In genomic region chr22:37457093-37457893, GRCh38 we compare ENCODE assay signal across 8 cellular contexts. TPM values are rescaled to one million over a fixed set of nuclear protein-coding genes. Genes with fewer than 3 reads are reported as not detected.
DNase-seq lines count a peak whose midpoint lies in the region; ATAC-seq and TF ChIP-seq lines count a peak whose summit lies in the region.

No MANE protein-coding gene starts in this region.

- no peak overlapping the region for H3K4me3 Mint-ChIP-seq in T-helper 17 cell

- H3K4me2 ChIP-seq in hepatocyte: no peak overlapping the region

- H3K4me1 ChIP-seq in hepatocyte (ENCODE audit: insufficient read depth): peaks cover 20% of the 10 kb centered on the region
- H3K4me1 ChIP-seq in spleen: no peaks in the 10 kb centered on the region

- H3K27ac Mint-ChIP-seq in T-helper 17 cell: peak overlapping the region; percentile 67

- H3K27me3 ChIP-seq in hepatocyte (no peaks in the 10 kb centered on the region), spleen (replicated peaks in 1 of 7) (peaks cover 0 to 13% (median 0%) of the 10 kb centered on the region in 7 donors)

- no peaks in the 10 kb centered on the region for H4K20me1 ChIP-seq in hepatocyte (ENCODE audit: insufficient read depth, poor library complexity, severe bottlenecking)

- 48% methylated on average over 4 of the region's 4 CpGs for WGBS in hepatocyte (ENCODE audit: low lambda C conversion rate, missing lambda C conversion rate)
- WGBS in spleen, 5 donors: 38 to 54% (median 49%) methylated on average over 4 of the region's 4 CpGs

- peaks cover 8% of the 10 kb centered on the region for H3K4me1 Mint-ChIP-seq in T-helper 17 cell

- no peak overlapping the region for H3K27ac ChIP-seq in hepatocyte
- no peak overlapping the region for H3K27ac ChIP-seq in spleen

- H3K4me3 ChIP-seq in hepatocyte: no peak overlapping the region
- H3K4me3 ChIP-seq in spleen: no peak overlapping the region

- intact Hi-C loops in spleen (cut with DNase I; ENCODE audit: low total_unique reads): loop anchor here (2.0 to 5.0 kb wide), 2 partner anchors 140 to 190 kb away; no protein-coding TSS in a partner anchor

- no peaks in the 10 kb centered on the region for H3K79me2 ChIP-seq in hepatocyte

- H3K36me3 ChIP-seq in hepatocyte (replicated peaks; ENCODE audit: insufficient read depth, low read depth): no peaks in the 10 kb centered on the region
- H3K36me3 ChIP-seq in spleen: peaks cover 0 to 19% (median 1%) of the 10 kb centered on the region in 6 donors

- TF ChIP-seq CTCF in GM12801 (IDR thresholded peaks at IDR 0.05; ENCODE audit: extremely low read depth, insufficient read length) (peak; percentile 85), hepatocyte (IDR thresholded peaks at IDR 0.05; ENCODE audit: poor library complexity) (peak; percentile 90), spleen (IDR thresholded peaks at IDR 0.05 in 8 of 11, conservative IDR thresholded peaks at IDR 0.05 in 3 of 11) (peak; percentile 83 to 95 (median 88))

- no peak overlapping the region for H2AFZ ChIP-seq in hepatocyte

- peak; percentile 97 for ATAC-seq in T-helper 17 cell
- no peak for ATAC-seq in HG03521 (IDR thresholded peaks at IDR 0.05; ENCODE audit: unreplicated experiment)
- no peak for ATAC-seq in GM18868 (IDR thresholded peaks at IDR 0.05; ENCODE audit: unreplicated experiment)

- DNase-seq in Kasumi-1 (lab: John Stamatoyannopoulos, UW): peak; percentile 45 to 48
- peak; percentile 63 to 82 (median 64) for DNase-seq in T-helper 17 cell
- peak in 41 of 56 donors; percentile 5 to 74 (median 26) for DNase-seq in amygdala (lab: John Stamatoyannopoulos, UW)
- peak; percentile 88 for DNase-seq in hepatocyte (ENCODE audit: low spot score)
- peak; percentile 93 for DNase-seq in spleen

- H3K36me3 Mint-ChIP-seq in T-helper 17 cell (ENCODE audit: low read depth): peaks cover 9% of the 10 kb centered on the region

- no peaks in the 10 kb centered on the region for H3K9me3 ChIP-seq in T-helper 17 cell (ENCODE audit: control insufficient read depth, low read length, poor library complexity, severe bottlenecking)
- H3K9me3 ChIP-seq in hepatocyte (ENCODE audit: low read depth): no peaks in the 10 kb centered on the region
- no peaks in the 10 kb centered on the region for H3K9me3 ChIP-seq in spleen

- no peak for TF ChIP-seq POLR2A in spleen (IDR thresholded peaks at IDR 0.05)

- H3K27me3 Mint-ChIP-seq in T-helper 17 cell: no peaks in the 10 kb centered on the region

- H3K9me2 ChIP-seq in hepatocyte (replicated peaks; ENCODE audit: insufficient read depth): no peaks in the 10 kb centered on the region

RNA-seq across cellular contexts. Expression of gene MFNG, which starts 28.9 kb away (rescaled TPM):
- total RNA-seq in T-helper 17 cell (100 to 1,000 TPM; 139 to 150 TPM), hepatocyte (1.7 and 3.3 TPM in 2 replicates), spleen (100 to 1,000 TPM in 4 of 7 donors, 10 to 100 TPM in 3; 93.5 to 138 (median 101) TPM)
- polyA plus RNA-seq in hepatocyte (3.3 and 6.3 TPM in 2 replicates), spleen (10 to 100 TPM; 38.7 to 65.8 (median 51.1) TPM)

RNA-seq across cellular contexts. Expression of gene ELFN2, which starts 30.0 kb away (rescaled TPM):
- total RNA-seq in T-helper 17 cell (under 1 TPM; 0.10 to 0.12 TPM), hepatocyte (0.20 and 0.53 TPM in 2 replicates), spleen (under 1 TPM in 6 of 7 donors, not detected in 1; 0.05 to 0.19 (median 0.10) TPM)
- polyA plus RNA-seq in hepatocyte (0.19 and 0.40 TPM in 2 replicates), spleen (under 1 TPM; 0.02 to 0.10 (median 0.02) TPM)

Comparison
In these comparisons a context has a peak if more than half of its experiments do, and no peak if none do; other contexts are left out.
1. DNase-seq: peak in every context shown above with its lines; median percentile 93 in spleen; 88 in hepatocyte; 64 in T-helper 17 cell; 46 in Kasumi-1; 26 in amygdala.
2. RNA of gene MFNG, which starts 28.9 kb away (total RNA-seq): 139 to 150 TPM in T-helper 17 cell and 93.5 to 138 TPM in spleen; 1.7 to 3.3 TPM in hepatocyte; every median in the first group is over 10 times any median in the second.
3. Peak in every context shown above with its lines, with median percentiles within 50 percentile points of each other: CTCF ChIP-seq.